Comparison of ENCODE assay signal across 1 cellular context in genomic region chr11:64246874-64247728, GRCh38.
A peak's percentile ranks its signal among the peaks of the same experiment; 100 is the strongest.
TF ChIP-seq lines count a peak whose summit lies in the region.

PPP1R14B (minus strand) TSS chr11:64246943; CDS start chr11:64246673, 270 bp downstream.

TF ChIP-seq in HepG2, 621 proteins besides CTCF, POLR2A, EP300 and RAD21 (continued from another document and continues in another):
- TF ChIP-seq KDM4B (CRISPR knock-in tag; IDR thresholded peaks at IDR 0.05) (0 out of 2 replicates have a peak, but pooled peaks have one; percentile 10), MAFK (conservative IDR thresholded peaks at IDR 0.05 in 1 of 2, IDR thresholded peaks at IDR 0.05 in 1 of 2; ENCODE audit: low read length in 2 of 2) (no peak), SP1 (IDR thresholded peaks at IDR 0.05) (no peak), SP1 (CRISPR knock-in tag; IDR thresholded peaks at IDR 0.05) (peak; percentile 46; the same call in 1 of the 2 replicates), POLR2G (IDR thresholded peaks at IDR 0.05; ENCODE audit: low read depth, low read length) (peak; percentile 78), JUN (CRISPR knock-in tag; IDR thresholded peaks at IDR 0.05) (no peak), TFDP2 (CRISPR knock-in tag; IDR thresholded peaks at IDR 0.05) (no peak; the same call in 1 of the 2 replicates), ZBTB34 (CRISPR knock-in tag; IDR thresholded peaks at IDR 0.05) (0 out of 2 replicates have a peak, but pooled peaks have one; percentile 12), ZBTB43 (CRISPR knock-in tag; conservative IDR thresholded peaks at IDR 0.05) (no peak), ONECUT2 (CRISPR knock-in tag; IDR thresholded peaks at IDR 0.05) (no peak), ZNF614 (CRISPR knock-in tag; IDR thresholded peaks at IDR 0.05; ENCODE audit: borderline replicate concordance) (no peak), NR2F6 (IDR thresholded peaks at IDR 0.05) (no peak), NR2F6 (CRISPR knock-in tag; IDR thresholded peaks at IDR 0.05) (no peak), NR3C1 (CRISPR knock-in tag; IDR thresholded peaks at IDR 0.05) (no peak), ZNF580 (CRISPR knock-in tag; IDR thresholded peaks at IDR 0.05; ENCODE audit: borderline replicate concordance, low read depth) (no peak), ATF3 (CRISPR knock-in tag; IDR thresholded peaks at IDR 0.05) (no peak), TCF12 (IDR thresholded peaks at IDR 0.05) (no peak), TCF12 (CRISPR knock-in tag; IDR thresholded peaks at IDR 0.05) (no peak), NR0B2 (CRISPR knock-in tag; IDR thresholded peaks at IDR 0.05) (no peak), FOXP1 (IDR thresholded peaks at IDR 0.05) (no peak), FOXP1 (CRISPR knock-in tag; IDR thresholded peaks at IDR 0.05) (no peak), ZNF850 (CRISPR knock-in tag; conservative IDR thresholded peaks at IDR 0.05) (no peak), ZFP36L1 (CRISPR knock-in tag; IDR thresholded peaks at IDR 0.05) (no peak), ZNF768 (CRISPR knock-in tag; IDR thresholded peaks at IDR 0.05) (no peak; the same call in 1 of the 2 replicates), ZBTB7B (CRISPR knock-in tag; IDR thresholded peaks at IDR 0.05) (no peak), ZNF430 (CRISPR knock-in tag; IDR thresholded peaks at IDR 0.05) (no peak), MBD4 (IDR thresholded peaks at IDR 0.05; ENCODE audit: borderline replicate concordance, low read length) (no peak), HES4 (CRISPR knock-in tag; IDR thresholded peaks at IDR 0.05; ENCODE audit: borderline replicate concordance) (no peak), RELA (CRISPR knock-in tag; IDR thresholded peaks at IDR 0.05) (no peak), RFX5 (IDR thresholded peaks at IDR 0.05; ENCODE audit: low read depth, low read length) (no peak), RARA (CRISPR knock-in tag; IDR thresholded peaks at IDR 0.05) (no peak), GATAD2A (CRISPR knock-in tag; IDR thresholded peaks at IDR 0.05) (peak; percentile 17; the same call in 1 of the 2 replicates), SPEN (CRISPR knock-in tag; IDR thresholded peaks at IDR 0.05; ENCODE audit: low read depth) (peak; percentile 50; the same call in 1 of the 2 replicates), ZNF30 (CRISPR knock-in tag; IDR thresholded peaks at IDR 0.05) (no peak), ZNF790 (CRISPR knock-in tag; IDR thresholded peaks at IDR 0.05; ENCODE audit: borderline replicate concordance) (no peak; the same call in 1 of the 2 replicates), AGO2 (optimal IDR thresholded peaks at IDR 0.05; ENCODE audit: low read depth, low read length) (peak; percentile 77), ZNF670 (CRISPR knock-in tag; IDR thresholded peaks at IDR 0.05; ENCODE audit: borderline replicate concordance) (no peak), SAP130 (CRISPR knock-in tag; IDR thresholded peaks at IDR 0.05; ENCODE audit: low read depth) (peak; percentile 73)
- TF ChIP-seq, protein P1, sequence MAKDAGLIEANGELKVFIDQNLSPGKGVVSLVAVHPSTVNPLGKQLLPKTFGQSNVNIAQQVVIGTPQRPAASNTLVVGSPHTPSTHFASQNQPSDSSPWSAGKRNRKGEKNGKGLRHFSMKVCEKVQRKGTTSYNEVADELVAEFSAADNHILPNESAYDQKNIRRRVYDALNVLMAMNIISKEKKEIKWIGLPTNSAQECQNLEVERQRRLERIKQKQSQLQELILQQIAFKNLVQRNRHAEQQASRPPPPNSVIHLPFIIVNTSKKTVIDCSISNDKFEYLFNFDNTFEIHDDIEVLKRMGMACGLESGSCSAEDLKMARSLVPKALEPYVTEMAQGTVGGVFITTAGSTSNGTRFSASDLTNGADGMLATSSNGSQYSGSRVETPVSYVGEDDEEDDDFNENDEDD (CRISPR knock-in tag; IDR thresholded peaks at IDR 0.05; ENCODE audit: borderline replicate concordance): no peak; the same call in 1 of the 2 replicates
- TF ChIP-seq, protein P2, sequence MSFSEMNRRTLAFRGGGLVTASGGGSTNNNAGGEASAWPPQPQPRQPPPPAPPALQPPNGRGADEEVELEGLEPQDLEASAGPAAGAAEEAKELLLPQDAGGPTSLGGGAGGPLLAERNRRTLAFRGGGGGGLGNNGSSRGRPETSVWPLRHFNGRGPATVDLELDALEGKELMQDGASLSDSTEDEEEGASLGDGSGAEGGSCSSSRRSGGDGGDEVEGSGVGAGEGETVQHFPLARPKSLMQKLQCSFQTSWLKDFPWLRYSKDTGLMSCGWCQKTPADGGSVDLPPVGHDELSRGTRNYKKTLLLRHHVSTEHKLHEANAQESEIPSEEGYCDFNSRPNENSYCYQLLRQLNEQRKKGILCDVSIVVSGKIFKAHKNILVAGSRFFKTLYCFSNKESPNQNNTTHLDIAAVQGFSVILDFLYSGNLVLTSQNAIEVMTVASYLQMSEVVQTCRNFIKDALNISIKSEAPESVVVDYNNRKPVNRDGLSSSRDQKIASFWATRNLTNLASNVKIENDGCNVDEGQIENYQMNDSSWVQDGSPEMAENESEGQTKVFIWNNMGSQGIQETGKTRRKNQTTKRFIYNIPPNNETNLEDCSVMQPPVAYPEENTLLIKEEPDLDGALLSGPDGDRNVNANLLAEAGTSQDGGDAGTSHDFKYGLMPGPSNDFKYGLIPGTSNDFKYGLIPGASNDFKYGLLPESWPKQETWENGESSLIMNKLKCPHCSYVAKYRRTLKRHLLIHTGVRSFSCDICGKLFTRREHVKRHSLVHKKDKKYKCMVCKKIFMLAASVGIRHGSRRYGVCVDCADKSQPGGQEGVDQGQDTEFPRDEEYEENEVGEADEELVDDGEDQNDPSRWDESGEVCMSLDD (CRISPR knock-in tag; IDR thresholded peaks at IDR 0.05; ENCODE audit: borderline replicate concordance): no peak
- TF ChIP-seq, protein P3, sequence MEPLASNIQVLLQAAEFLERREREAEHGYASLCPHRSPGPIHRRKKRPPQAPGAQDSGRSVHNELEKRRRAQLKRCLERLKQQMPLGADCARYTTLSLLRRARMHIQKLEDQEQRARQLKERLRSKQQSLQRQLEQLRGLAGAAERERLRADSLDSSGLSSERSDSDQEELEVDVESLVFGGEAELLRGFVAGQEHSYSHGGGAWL (CRISPR knock-in tag; IDR thresholded peaks at IDR 0.05): peak; percentile 82
- TF ChIP-seq, protein P4, sequence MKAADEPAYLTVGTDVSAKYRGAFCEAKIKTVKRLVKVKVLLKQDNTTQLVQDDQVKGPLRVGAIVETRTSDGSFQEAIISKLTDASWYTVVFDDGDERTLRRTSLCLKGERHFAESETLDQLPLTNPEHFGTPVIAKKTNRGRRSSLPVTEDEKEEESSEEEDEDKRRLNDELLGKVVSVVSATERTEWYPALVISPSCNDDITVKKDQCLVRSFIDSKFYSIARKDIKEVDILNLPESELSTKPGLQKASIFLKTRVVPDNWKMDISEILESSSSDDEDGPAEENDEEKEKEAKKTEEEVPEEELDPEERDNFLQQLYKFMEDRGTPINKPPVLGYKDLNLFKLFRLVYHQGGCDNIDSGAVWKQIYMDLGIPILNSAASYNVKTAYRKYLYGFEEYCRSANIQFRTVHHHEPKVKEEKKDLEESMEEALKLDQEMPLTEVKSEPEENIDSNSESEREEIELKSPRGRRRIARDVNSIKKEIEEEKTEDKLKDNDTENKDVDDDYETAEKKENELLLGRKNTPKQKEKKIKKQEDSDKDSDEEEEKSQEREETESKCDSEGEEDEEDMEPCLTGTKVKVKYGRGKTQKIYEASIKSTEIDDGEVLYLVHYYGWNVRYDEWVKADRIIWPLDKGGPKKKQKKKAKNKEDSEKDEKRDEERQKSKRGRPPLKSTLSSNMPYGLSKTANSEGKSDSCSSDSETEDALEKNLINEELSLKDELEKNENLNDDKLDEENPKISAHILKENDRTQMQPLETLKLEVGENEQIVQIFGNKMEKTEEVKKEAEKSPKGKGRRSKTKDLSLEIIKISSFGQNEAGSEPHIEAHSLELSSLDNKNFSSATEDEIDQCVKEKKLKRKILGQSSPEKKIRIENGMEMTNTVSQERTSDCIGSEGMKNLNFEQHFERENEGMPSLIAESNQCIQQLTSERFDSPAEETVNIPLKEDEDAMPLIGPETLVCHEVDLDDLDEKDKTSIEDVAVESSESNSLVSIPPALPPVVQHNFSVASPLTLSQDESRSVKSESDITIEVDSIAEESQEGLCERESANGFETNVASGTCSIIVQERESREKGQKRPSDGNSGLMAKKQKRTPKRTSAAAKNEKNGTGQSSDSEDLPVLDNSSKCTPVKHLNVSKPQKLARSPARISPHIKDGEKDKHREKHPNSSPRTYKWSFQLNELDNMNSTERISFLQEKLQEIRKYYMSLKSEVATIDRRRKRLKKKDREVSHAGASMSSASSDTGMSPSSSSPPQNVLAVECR (CRISPR knock-in tag; IDR thresholded peaks at IDR 0.05; ENCODE audit: borderline replicate concordance): peak; percentile 81
- TF ChIP-seq, protein P5, sequence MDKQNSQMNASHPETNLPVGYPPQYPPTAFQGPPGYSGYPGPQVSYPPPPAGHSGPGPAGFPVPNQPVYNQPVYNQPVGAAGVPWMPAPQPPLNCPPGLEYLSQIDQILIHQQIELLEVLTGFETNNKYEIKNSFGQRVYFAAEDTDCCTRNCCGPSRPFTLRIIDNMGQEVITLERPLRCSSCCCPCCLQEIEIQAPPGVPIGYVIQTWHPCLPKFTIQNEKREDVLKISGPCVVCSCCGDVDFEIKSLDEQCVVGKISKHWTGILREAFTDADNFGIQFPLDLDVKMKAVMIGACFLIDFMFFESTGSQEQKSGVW (CRISPR knock-in tag; IDR thresholded peaks at IDR 0.05; ENCODE audit: borderline replicate concordance): no peak
- TF ChIP-seq, protein P6, sequence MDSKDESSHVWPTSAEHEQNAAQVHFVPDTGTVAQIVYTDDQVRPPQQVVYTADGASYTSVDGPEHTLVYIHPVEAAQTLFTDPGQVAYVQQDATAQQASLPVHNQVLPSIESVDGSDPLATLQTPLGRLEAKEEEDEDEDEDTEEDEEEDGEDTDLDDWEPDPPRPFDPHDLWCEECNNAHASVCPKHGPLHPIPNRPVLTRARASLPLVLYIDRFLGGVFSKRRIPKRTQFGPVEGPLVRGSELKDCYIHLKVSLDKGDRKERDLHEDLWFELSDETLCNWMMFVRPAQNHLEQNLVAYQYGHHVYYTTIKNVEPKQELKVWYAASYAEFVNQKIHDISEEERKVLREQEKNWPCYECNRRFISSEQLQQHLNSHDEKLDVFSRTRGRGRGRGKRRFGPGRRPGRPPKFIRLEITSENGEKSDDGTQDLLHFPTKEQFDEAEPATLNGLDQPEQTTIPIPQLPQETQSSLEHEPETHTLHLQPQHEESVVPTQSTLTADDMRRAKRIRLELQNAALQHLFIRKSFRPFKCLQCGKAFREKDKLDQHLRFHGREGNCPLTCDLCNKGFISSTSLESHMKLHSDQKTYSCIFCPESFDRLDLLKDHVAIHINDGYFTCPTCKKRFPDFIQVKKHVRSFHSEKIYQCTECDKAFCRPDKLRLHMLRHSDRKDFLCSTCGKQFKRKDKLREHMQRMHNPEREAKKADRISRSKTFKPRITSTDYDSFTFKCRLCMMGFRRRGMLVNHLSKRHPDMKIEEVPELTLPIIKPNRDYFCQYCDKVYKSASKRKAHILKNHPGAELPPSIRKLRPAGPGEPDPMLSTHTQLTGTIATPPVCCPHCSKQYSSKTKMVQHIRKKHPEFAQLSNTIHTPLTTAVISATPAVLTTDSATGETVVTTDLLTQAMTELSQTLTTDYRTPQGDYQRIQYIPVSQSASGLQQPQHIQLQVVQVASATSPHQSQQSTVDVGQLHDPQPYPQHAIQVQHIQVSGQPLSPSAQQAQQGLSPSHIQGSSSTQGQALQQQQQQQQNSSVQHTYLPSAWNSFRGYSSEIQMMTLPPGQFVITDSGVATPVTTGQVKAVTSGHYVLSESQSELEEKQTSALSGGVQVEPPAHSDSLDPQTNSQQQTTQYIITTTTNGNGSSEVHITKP (CRISPR knock-in tag; IDR thresholded peaks at IDR 0.05; ENCODE audit: low read depth): no peak
- TF ChIP-seq, protein P7, sequence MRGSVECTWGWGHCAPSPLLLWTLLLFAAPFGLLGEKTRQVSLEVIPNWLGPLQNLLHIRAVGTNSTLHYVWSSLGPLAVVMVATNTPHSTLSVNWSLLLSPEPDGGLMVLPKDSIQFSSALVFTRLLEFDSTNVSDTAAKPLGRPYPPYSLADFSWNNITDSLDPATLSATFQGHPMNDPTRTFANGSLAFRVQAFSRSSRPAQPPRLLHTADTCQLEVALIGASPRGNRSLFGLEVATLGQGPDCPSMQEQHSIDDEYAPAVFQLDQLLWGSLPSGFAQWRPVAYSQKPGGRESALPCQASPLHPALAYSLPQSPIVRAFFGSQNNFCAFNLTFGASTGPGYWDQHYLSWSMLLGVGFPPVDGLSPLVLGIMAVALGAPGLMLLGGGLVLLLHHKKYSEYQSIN (CRISPR knock-in tag; IDR thresholded peaks at IDR 0.05; ENCODE audit: borderline replicate concordance): no peak
